ENCODE assay signal across 7 cellular contexts in the genomic region with DNA sequence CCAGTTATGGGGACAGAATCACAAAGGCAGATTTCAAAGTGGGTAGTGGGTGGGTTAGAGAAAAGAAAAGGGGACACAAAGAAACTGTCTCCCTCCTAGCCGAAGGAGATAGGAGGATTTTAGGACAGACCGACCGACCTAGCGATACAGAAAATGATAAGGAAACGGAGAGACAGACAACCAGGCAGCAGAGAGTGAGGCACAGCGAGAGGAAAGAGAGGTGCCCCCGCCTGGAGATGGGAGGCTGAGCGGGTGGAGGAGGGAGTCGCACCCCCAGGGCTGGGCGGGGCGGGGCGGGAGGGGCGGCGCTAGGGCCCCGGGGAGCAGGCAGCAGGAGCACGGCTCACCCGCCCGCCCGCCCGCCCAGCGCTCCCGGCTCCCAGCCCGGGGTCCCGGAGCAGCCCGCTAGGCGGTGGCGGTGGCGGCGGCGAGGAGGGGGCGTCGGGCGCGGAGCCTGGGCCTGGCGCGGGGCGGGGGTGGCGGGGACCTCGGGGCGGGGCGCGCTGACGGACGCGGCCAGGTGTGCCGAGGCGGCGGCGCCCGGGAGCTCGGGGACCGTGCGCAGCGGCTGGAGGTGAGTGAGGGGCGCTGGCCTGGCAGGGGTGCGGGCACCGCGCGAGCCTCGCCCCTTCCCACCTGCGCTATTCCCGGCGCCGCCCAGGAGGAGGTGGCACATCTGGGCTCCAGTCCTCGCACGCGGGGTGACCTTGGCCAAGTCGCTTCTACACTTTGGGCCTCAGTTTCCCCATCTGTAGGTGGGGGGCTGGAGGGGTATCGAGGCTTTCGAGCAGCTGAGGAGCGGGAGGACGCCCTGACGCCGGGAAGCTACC. TPM values are rescaled to one million over a fixed set of nuclear protein-coding genes. Genes with fewer than 3 reads are reported as not detected.
DNase-seq lines count a peak whose midpoint lies in the region; ATAC-seq and TF ChIP-seq lines count a peak whose summit lies in the region.

No MANE protein-coding gene starts in this region.

- H3K9me3 Mint-ChIP-seq in naive thymus-derived CD8-positive, alpha-beta T cell: peaks cover 0 to 2% (median 0%) of the 10 kb centered on the region in 9 donors

- peaks cover 0 to 5% (median 1%) of the 10 kb centered on the region in 3 donors for H3K36me3 Mint-ChIP-seq in naive thymus-derived CD8-positive, alpha-beta T cell

- H3K27me3 Mint-ChIP-seq in naive thymus-derived CD8-positive, alpha-beta T cell: peaks cover 10 to 36% (median 31%) of the 10 kb centered on the region in 5 donors

- peaks cover 8 to 36% (median 12%) of the 10 kb centered on the region in 4 donors for H3K4me1 Mint-ChIP-seq in naive thymus-derived CD8-positive, alpha-beta T cell

- no peaks in the 10 kb centered on the region for H3K27me3 ChIP-seq in vagina

- H3K4me3 ChIP-seq in epithelial cell of esophagus (ENCODE audit: low read length) (peak overlapping the region; percentile 51), vagina (peak overlapping the region; percentile 66 to 82)

- no peaks in the 10 kb centered on the region for H3K36me3 ChIP-seq in vagina

- peak overlapping the region; percentile 65 to 93 (median 89) for H3K4me3 Mint-ChIP-seq in naive thymus-derived CD8-positive, alpha-beta T cell

- ATAC-seq in GM18867 (IDR thresholded peaks at IDR 0.05; ENCODE audit: unreplicated experiment): peak; percentile 38
- peak; percentile 45 for ATAC-seq in HG03432 (IDR thresholded peaks at IDR 0.05; ENCODE audit: unreplicated experiment)
- ATAC-seq in naive thymus-derived CD8-positive, alpha-beta T cell: peak; percentile 72 to 81

- peak overlapping the region; percentile 82 for H3K27ac ChIP-seq in vagina

- no peak for TF ChIP-seq CTCF in epithelial cell of esophagus (IDR thresholded peaks at IDR 0.05; ENCODE audit: insufficient read depth, low read depth, low read length, missing control alignments)
- no peak for TF ChIP-seq CTCF in vagina (IDR thresholded peaks at IDR 0.05)

- H3K27ac Mint-ChIP-seq in naive thymus-derived CD8-positive, alpha-beta T cell: peak overlapping the region in 6 of 10 donors; percentile 19 to 71 (median 52)

- intact Hi-C loops in vagina (cut with DNase I): no loop called here

- peak; percentile 15 to 30 for DNase-seq in activated CD4-positive, alpha-beta T cell treated with anti-CD3 and anti-CD28 coated beads, Interleukin-2, amount 50 U/mL, for 4 hours
- DNase-seq in epithelial cell of esophagus (ENCODE audit: low read depth) (peak; percentile 38), vagina (ENCODE audit: extremely low spot score in 2 of 2) (no peak), kidney tubule cell (ENCODE audit: low spot score) (no peak)
- DNase-seq in naive thymus-derived CD8-positive, alpha-beta T cell: peak in 6 of 10 donors; percentile 8 to 44 (median 13)

- POLR2A ChIA-PET in naive thymus-derived CD8-positive, alpha-beta T cell (lab: Charles Lee): no interaction called here

- TF ChIP-seq POLR2A in vagina (IDR thresholded peaks at IDR 0.05): no peak

- H3K9me3 ChIP-seq in vagina: no peaks in the 10 kb centered on the region

- H3K4me1 ChIP-seq in vagina: peaks cover 54% of the 10 kb centered on the region

RNA-seq across cellular contexts. Expression of gene SYNPO, which starts 15.9 kb away (rescaled TPM):
- under 1 TPM; 0.71 to 0.83 TPM for total RNA-seq in naive thymus-derived CD8-positive, alpha-beta T cell
- not detected for polyA plus RNA-seq in naive thymus-derived CD8-positive, alpha-beta T cell
- 16.7 TPM for total RNA-seq in vagina

RNA-seq across cellular contexts. Expression of gene MYOZ3, which starts 36.5 kb away (rescaled TPM):
- total RNA-seq in naive thymus-derived CD8-positive, alpha-beta T cell: not detected
- under 1 TPM in 2 of 3 donors, not detected in 1; 0.05 to 0.19 TPM for polyA plus RNA-seq in naive thymus-derived CD8-positive, alpha-beta T cell
- not detected for total RNA-seq in vagina

Comparison
In these comparisons a context has a peak if more than half of its experiments do, and no peak if none do; other contexts are left out.
1. DNase-seq: peak in activated CD4-positive, alpha-beta T cell treated with anti-CD3 and anti-CD28 coated beads, Interleukin-2, amount 50 U/mL, for 4 hours (2 of 2), epithelial cell of esophagus (single experiment) and naive thymus-derived CD8-positive, alpha-beta T cell (6 of 10); none in vagina (0 of 2) and kidney tubule cell (single experiment).
2. Peak in every context shown above with its lines, with median percentiles within 50 percentile points of each other: ATAC-seq.